1 cellular context compared by ENCODE assay signal in genomic region chr3:128075516-128076464, GRCh38.
TF ChIP-seq lines count a peak whose summit lies in the region.

No MANE protein-coding gene starts in this region.

TF ChIP-seq in HepG2, 621 proteins besides CTCF, POLR2A, EP300 and RAD21:
- peak; percentile 79 for TF ChIP-seq AGO2 (optimal IDR thresholded peaks at IDR 0.05; ENCODE audit: low read depth, low read length)
- no peak for TF ChIP-seq ZNF569 (CRISPR knock-in tag; IDR thresholded peaks at IDR 0.05; ENCODE audit: borderline replicate concordance)
- peak; percentile 81 for TF ChIP-seq HOXA3 (CRISPR knock-in tag; IDR thresholded peaks at IDR 0.05)
- no peak for TF ChIP-seq SKI (IDR thresholded peaks at IDR 0.05; ENCODE audit: partially characterized antibody)
- peak; percentile 96 for TF ChIP-seq ZBTB33 (CRISPR knock-in tag; IDR thresholded peaks at IDR 0.05)
- TF ChIP-seq RBFOX2 (IDR thresholded peaks at IDR 0.05; ENCODE audit: low read depth, low read length): peak; percentile 58
- no peak for TF ChIP-seq ZSCAN25 (CRISPR knock-in tag; IDR thresholded peaks at IDR 0.05)
- TF ChIP-seq, protein P1, sequence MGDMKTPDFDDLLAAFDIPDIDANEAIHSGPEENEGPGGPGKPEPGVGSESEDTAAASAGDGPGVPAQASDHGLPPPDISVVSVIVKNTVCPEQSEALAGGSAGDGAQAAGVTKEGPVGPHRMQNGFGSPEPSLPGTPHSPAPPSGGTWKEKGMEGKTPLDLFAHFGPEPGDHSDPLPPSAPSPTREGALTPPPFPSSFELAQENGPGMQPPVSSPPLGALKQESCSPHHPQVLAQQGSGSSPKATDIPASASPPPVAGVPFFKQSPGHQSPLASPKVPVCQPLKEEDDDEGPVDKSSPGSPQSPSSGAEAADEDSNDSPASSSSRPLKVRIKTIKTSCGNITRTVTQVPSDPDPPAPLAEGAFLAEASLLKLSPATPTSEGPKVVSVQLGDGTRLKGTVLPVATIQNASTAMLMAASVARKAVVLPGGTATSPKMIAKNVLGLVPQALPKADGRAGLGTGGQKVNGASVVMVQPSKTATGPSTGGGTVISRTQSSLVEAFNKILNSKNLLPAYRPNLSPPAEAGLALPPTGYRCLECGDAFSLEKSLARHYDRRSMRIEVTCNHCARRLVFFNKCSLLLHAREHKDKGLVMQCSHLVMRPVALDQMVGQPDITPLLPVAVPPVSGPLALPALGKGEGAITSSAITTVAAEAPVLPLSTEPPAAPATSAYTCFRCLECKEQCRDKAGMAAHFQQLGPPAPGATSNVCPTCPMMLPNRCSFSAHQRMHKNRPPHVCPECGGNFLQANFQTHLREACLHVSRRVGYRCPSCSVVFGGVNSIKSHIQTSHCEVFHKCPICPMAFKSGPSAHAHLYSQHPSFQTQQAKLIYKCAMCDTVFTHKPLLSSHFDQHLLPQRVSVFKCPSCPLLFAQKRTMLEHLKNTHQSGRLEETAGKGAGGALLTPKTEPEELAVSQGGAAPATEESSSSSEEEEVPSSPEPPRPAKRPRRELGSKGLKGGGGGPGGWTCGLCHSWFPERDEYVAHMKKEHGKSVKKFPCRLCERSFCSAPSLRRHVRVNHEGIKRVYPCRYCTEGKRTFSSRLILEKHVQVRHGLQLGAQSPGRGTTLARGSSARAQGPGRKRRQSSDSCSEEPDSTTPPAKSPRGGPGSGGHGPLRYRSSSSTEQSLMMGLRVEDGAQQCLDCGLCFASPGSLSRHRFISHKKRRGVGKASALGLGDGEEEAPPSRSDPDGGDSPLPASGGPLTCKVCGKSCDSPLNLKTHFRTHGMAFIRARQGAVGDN (CRISPR knock-in tag; IDR thresholded peaks at IDR 0.05): 0 out of 2 replicates have a peak, but pooled peaks have one; percentile 8
- no peak for TF ChIP-seq ZNF530 (CRISPR knock-in tag; IDR thresholded peaks at IDR 0.05; ENCODE audit: low read depth)
- TF ChIP-seq SMC3 (IDR thresholded peaks at IDR 0.05; ENCODE audit: low read length): no peak
- no peak for TF ChIP-seq TFDP2 (CRISPR knock-in tag; IDR thresholded peaks at IDR 0.05)
- no peak for TF ChIP-seq ZNF383 (CRISPR knock-in tag; IDR thresholded peaks at IDR 0.05; ENCODE audit: borderline replicate concordance)
TF ChIP-seq in HepG2: peak in this region for 5.
